35 cellular contexts compared by ENCODE assay signal in genomic region chr22:42010778-42011177, GRCh38. TPM values are rescaled to one million over a fixed set of nuclear protein-coding genes. Genes with fewer than 3 reads are reported as not detected.
"Had no signal": no experiment of that assay in that cellular context is flagged by ENCODE, and none has a peak within 500 bp of the region (broad histone marks: within the 10 kb centered on the region; RNA-seq: fewer than 3 reads in every experiment).

No MANE protein-coding gene starts in this region.

- H3K36me3 ChIP-seq: MG63 had no signal

- H3K4me3 ChIP-seq: MG63 had no signal

- DNase-seq: Karpas-422, Kasumi-1, MG63, MM.1S, MV-4-11, NCI-H1048, NCI-H1092, NCI-H1092 treated with DMSO at 0.1 percent for 48 hours, NCI-H1105, NCI-H1105 treated with DMSO at 0.1 percent for 48 hours, NCI-H1417, NCI-H1417 treated with DMSO at 0.1 percent for 48 hours, NCI-H1436, NCI-H1436 treated with DMSO at 0.1 percent for 48 hours, NCI-H146, NCI-H1694, NCI-H1694 treated with DMSO at 0.1 percent for 48 hours, NCI-H187, NCI-H187 treated with DMSO at 0.1 percent for 48 hours, NCI-H1930, NCI-H2029, NCI-H2029 treated with DMSO at 0.1 percent for 48 hours, NCI-H2081, NCI-H2081 treated with DMSO at 0.1 percent for 48 hours, NCI-H2107, NCI-H2171, NCI-H2171 treated with DMSO at 0.1 percent for 48 hours, NCI-H2227 treated with DMSO at 0.1 percent for 48 hours, NCI-H226, NCI-H345, NCI-H446, NCI-H446 treated with DMSO at 0.1 percent for 48 hours, NCI-H510A, NCI-H510A treated with DMSO at 0.1 percent for 48 hours had no signal

RNA-seq across cellular contexts. Expression of gene WBP2NL, which starts 12.2 kb away (rescaled TPM):
- total RNA-seq: LHCN-M2 had no signal

RNA-seq across cellular contexts. Expression of gene SEPTIN3, which starts 41.5 kb away (rescaled TPM):
- total RNA-seq: LHCN-M2 had no signal
